In the genomic region with DNA sequence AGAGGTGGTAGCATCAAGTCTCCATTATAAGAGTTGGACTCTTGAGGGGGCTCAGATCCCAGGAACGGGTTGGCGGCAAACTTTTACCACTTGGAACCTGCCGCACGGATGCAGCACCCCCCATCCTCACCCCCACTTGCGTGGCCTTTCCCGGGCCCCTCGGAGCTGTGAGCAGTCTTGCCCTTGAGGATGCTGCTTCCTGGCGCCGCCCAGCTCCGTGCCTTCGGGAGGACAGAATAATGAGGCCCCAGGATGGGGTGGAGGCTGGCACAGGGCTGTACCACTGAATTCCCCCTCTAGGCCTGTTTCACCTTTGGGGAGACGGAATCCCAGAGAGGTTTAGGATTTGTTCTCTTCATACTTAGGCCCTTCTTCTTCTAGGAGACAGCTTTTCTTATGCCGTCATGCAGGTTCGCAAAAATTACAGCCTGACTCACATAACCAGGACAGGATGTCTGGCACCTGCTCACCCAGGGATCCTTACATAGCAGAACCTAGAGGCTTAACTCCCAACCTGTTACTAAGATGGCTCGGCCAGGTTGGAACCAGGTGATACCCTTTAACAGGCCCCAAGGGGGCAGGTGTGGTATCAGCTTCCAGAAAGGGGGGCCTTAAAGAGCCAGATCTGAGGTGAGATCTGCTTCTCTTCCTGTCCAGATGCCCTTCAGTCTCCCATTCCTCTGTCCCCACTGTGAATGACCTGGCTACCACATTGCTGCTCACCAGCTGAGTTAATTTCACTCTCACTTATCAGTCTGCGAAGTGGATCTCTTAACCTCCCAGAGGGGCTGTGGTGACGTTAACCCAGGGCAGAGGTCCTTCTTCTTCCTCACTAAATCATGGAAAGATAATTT, we compare ENCODE assay signal across 9 cellular contexts. TPM values are rescaled to one million over a fixed set of nuclear protein-coding genes. Genes with fewer than 3 reads are reported as not detected.
DNase-seq lines count a peak whose midpoint lies in the region; ATAC-seq and TF ChIP-seq lines count a peak whose summit lies in the region.
"Had no signal": no experiment of that assay in that cellular context is flagged by ENCODE, and none has a peak within 500 bp of the region (broad histone marks: within the 10 kb centered on the region; RNA-seq: fewer than 3 reads in every experiment).

No MANE protein-coding gene starts in this region.

- peaks cover 39% of the 10 kb centered on the region for H3K4me1 ChIP-seq in mesodermal cell (ENCODE audit: control insufficient read depth, insufficient read depth, low read length, poor library complexity, severe bottlenecking)

- H3K4me3 ChIP-seq in AG10803 (ENCODE audit: low read length): peak overlapping the region; percentile 81
- H3K4me3 ChIP-seq in mesodermal cell (ENCODE audit: extremely low read depth, insufficient read depth, low read length, poor library complexity, severe bottlenecking): peak overlapping the region; percentile 54

- H3K4me1 Mint-ChIP-seq in HFFc6 (ENCODE audit: low read depth) (peaks cover 76% of the 10 kb centered on the region), brain (peaks cover 66% of the 10 kb centered on the region)

- H3K9me3 ChIP-seq in mesodermal cell (ENCODE audit: control insufficient read depth, low read length): no peaks in the 10 kb centered on the region

- H3K27ac Mint-ChIP-seq in HFFc6: peak overlapping the region; percentile 97
- H3K27ac Mint-ChIP-seq in brain: peak overlapping the region in 4 of 5 experiments; percentile 53 to 89 (median 76)

- H3K4me3 Mint-ChIP-seq in HFFc6: peak overlapping the region; percentile 94
- H3K4me3 Mint-ChIP-seq in brain: peak overlapping the region; percentile 85 to 90 (median 89)

- H3K9me3 Mint-ChIP-seq in HFFc6 (no peaks in the 10 kb centered on the region), brain (no peaks in the 10 kb centered on the region)

- DNase-seq in AG10803 (ENCODE audit: low read depth) (no peak), HFFc6 (peak; percentile 36), cerebellar cortex (ENCODE audit: low spot score) (no peak), AG08395 (ENCODE audit: low spot score) (no peak)
- DNase-seq: activated gamma-delta T cell had no signal

- H3K36me3 Mint-ChIP-seq in HFFc6 (ENCODE audit: low read depth): peaks cover 35% of the 10 kb centered on the region
- H3K36me3 Mint-ChIP-seq in brain: no peaks in the 10 kb centered on the region

- no peak overlapping the region for H3K27ac ChIP-seq in mesodermal cell (ENCODE audit: low read depth, low read length, severe bottlenecking)

- no peak for ATAC-seq in GM21423 (IDR thresholded peaks at IDR 0.05; ENCODE audit: unreplicated experiment)
- no peak for ATAC-seq in GM18498 (IDR thresholded peaks at IDR 0.05; ENCODE audit: unreplicated experiment)

- peaks cover 3% of the 10 kb centered on the region for H3K27me3 Mint-ChIP-seq in HFFc6 (ENCODE audit: insufficient read depth)
- peaks cover 45% of the 10 kb centered on the region for H3K27me3 Mint-ChIP-seq in brain

- TF ChIP-seq CTCF in AG10803 (conservative IDR thresholded peaks at IDR 0.05; ENCODE audit: low read length): no peak
- TF ChIP-seq CTCF in HFFc6 (IDR thresholded peaks at IDR 0.05): peak; percentile 22; the same call in 1 of the 2 replicates
- TF ChIP-seq CTCF in brain (conservative IDR thresholded peaks at IDR 0.05): no peak

- whole genome bisulfite sequencing in mesodermal cell (ENCODE audit: insufficient coverage in 2 of 2), 2 experiments: 12 to 29% methylated on average over 11 to 12 of the region's 17 CpGs

- no peaks in the 10 kb centered on the region for H3K36me3 ChIP-seq in mesodermal cell (ENCODE audit: control insufficient read depth, insufficient read depth, low read length)

RNA-seq across cellular contexts. Expression of a gene that starts 1.5 kb away (rescaled TPM):
- 100 to 1,000 TPM; 203 to 241 (median 217) TPM for total RNA-seq in HFFc6 (2021; fragmentation: NEBNext Ultra II Directional; extraction: Animal tissue kit (Norgen Biotek cat#: 25700))
- polyA plus RNA-seq in brain (ENCODE audit: insufficient read depth, low read depth, low replicate concordance): 43.3 TPM
- 11.3 TPM for polyA plus RNA-seq in mesodermal cell (2013, experiment 1 of 2)
- polyA plus RNA-seq in mesodermal cell (2013, experiment 2 of 2): 9.1 TPM

RNA-seq across cellular contexts. Expression of a gene that starts 17.7 kb away (rescaled TPM):
- total RNA-seq in HFFc6 (2021; fragmentation: NEBNext Ultra II Directional; extraction: Animal tissue kit (Norgen Biotek cat#: 25700)): 1 to 10 TPM; 3.1 to 5.5 (median 3.6) TPM
- polyA plus RNA-seq in brain (ENCODE audit: insufficient read depth, low read depth, low replicate concordance): 4.3 TPM
- polyA plus RNA-seq in mesodermal cell (2013, experiment 1 of 2): 8.0 TPM
- 7.1 TPM for polyA plus RNA-seq in mesodermal cell (2013, experiment 2 of 2)

RNA-seq across cellular contexts. Expression of a gene that starts 34.7 kb away (rescaled TPM):
- not detected for total RNA-seq in HFFc6 (2021; fragmentation: NEBNext Ultra II Directional; extraction: Animal tissue kit (Norgen Biotek cat#: 25700))
- polyA plus RNA-seq in brain (ENCODE audit: insufficient read depth, low read depth, low replicate concordance): 17.2 TPM
- polyA plus RNA-seq in mesodermal cell (2013, experiment 1 of 2): not detected
- polyA plus RNA-seq in mesodermal cell (2013, experiment 2 of 2): not detected
